ENCODE assay signal across 1 cellular context in the genomic region with DNA sequence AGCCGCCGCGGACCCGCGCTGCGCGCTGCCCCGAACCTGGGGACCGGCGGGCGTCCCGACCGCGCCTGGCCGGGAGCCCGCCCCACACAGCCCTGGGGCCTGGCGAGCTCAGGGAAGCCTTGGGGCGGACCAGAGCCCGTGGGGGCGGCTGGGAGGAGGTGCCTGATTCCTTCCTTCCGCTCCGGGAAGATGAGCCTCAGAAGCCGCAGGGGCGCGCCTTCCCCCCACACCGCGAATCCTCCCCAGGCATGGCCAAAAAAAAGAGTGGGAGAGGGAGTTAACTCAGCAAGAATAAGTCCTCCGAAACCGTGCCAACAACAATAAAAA.
TF ChIP-seq lines count a peak whose summit lies in the region.

TSS of gene CBLN4 (minus strand) at position 131 of the 327 bp plus-strand sequence. CDS start 1,348 bp downstream, outside the sequence.

TF ChIP-seq in GM23338, 12 proteins besides CTCF, POLR2A, EP300 and RAD21:
- TF ChIP-seq ZNF462 (CRISPR knock-in tag; IDR thresholded peaks at IDR 0.05) (no peak), EZH2 (IDR thresholded peaks at IDR 0.05; ENCODE audit: low read depth, unreplicated experiment) (no peak), EZH2phosphoT487 (IDR thresholded peaks at IDR 0.05; ENCODE audit: unreplicated experiment) (no peak)
